In the genomic region with DNA sequence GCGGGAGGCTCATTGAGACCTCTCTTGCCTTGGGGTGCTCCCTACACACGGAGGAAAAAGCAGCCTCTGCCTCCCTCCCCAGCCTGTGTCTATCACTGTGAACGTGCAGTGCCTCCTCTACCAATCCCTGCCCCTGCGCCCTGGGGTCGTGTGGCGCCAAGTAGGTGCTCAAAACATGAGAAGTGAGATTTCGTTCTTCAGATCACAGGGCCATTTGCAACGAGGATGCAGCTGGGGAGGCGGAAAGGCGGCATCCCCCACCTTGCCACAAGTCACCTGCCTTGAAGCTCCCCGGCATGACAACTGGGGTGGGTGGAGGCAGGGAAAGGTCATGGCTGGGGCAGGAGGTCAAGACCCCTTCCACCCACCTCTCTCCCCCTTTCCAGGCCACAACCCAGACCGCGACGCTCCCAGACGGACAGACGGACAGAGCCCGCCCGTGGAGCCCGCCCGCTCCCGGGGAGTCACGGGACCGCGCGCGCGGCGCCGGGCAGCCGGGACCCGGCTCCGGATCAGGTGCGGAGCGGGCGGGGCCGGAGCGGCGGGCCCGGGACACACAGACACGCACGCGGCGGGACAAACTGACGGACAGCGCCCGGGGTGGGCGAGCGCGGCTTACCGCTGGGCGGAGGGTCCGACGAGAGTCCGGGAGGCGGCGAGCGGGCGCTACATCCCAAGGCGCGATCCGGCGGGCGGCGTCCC, we compare ENCODE assay signal across 8 cellular contexts. TPM values are rescaled to one million over a fixed set of nuclear protein-coding genes. Genes with fewer than 3 reads are reported as not detected.
DNase-seq lines count a peak whose midpoint lies in the region; ATAC-seq and TF ChIP-seq lines count a peak whose summit lies in the region.

No MANE protein-coding gene starts in this region.

- no peaks in the 10 kb centered on the region for H3K36me3 ChIP-seq in sigmoid colon

- 2 to 5% methylated on average over 64 of the region's 64 CpGs for WGBS in sigmoid colon, 2 donors

- TF ChIP-seq CTCF in GM10266 (IDR thresholded peaks at IDR 0.05; ENCODE audit: control insufficient read depth, insufficient read depth, low read depth, missing control alignments) (no peak), sigmoid colon (IDR thresholded peaks at IDR 0.05) (no peak)

- TF ChIP-seq POLR2A in sigmoid colon (IDR thresholded peaks at IDR 0.05) = no peak

- peaks cover 5% of the 10 kb centered on the region for H3K36me3 Mint-ChIP-seq in T-cell

- DNase-seq in GM10266 (ENCODE audit: extremely low spot score) (peak; percentile 73), T-cell (peak in 19 of 34 experiments; percentile 3 to 39 (median 16)), germinal center (ENCODE audit: low spot score) (peak; percentile 33), sigmoid colon (no peak), T1000 (lab: John Stamatoyannopoulos, UW) (no peak), NCI-H2107 (lab: John Stamatoyannopoulos, UW) (no peak)
- DNase-seq in NK-92 treated with Interleukin-12 subunit alpha and Interleukin-12 subunit beta, amount 100 ng/mL, for 24 hours (lab: John Stamatoyannopoulos, UW) = no peak

- peak overlapping the region in 3 of 4 donors; percentile 33 to 56 (median 52) for H3K4me3 ChIP-seq in sigmoid colon

- no peaks in the 10 kb centered on the region for H3K9me3 ChIP-seq in sigmoid colon

- CTCF ChIA-PET in T-cell (lab: Charles Lee) = no interaction called here

- ATAC-seq in T-cell (replicated peaks in 1 of 4) (peak; percentile 33 to 65 (median 44)), GM21515 (IDR thresholded peaks at IDR 0.05; ENCODE audit: unreplicated experiment) (no peak)

- H3K27ac Mint-ChIP-seq in T-cell = no peak overlapping the region

- H3K4me3 Mint-ChIP-seq in T-cell = peak overlapping the region; percentile 77 to 82 (median 78)

- peaks cover 13 to 18% (median 15%) of the 10 kb centered on the region in 3 donors for H3K4me1 Mint-ChIP-seq in T-cell

- H3K27ac ChIP-seq in sigmoid colon = no peak overlapping the region

- H3K4me1 ChIP-seq in sigmoid colon = peaks cover 0 to 26% (median 25%) of the 10 kb centered on the region in 4 donors

- H3K27me3 Mint-ChIP-seq in T-cell = peaks cover 48 to 76% of the 10 kb centered on the region in 2 donors

- intact Hi-C loops in sigmoid colon (cut with DNase I) = no loop called here

- H3K9me3 Mint-ChIP-seq in T-cell = no peaks in the 10 kb centered on the region

- TF ChIP-seq EP300 in sigmoid colon (IDR thresholded peaks at IDR 0.05) = no peak

- H3K27me3 ChIP-seq in sigmoid colon = peaks cover 31 to 87% (median 57%) of the 10 kb centered on the region in 3 donors

- POLR2A ChIA-PET in T-cell (lab: Charles Lee) = no interaction called here

RNA-seq across cellular contexts. Expression of a gene that starts 0.5 kb away (rescaled TPM):
- not detected for total RNA-seq in T-cell
- not detected for total RNA-seq in sigmoid colon
- under 1 TPM in 1 of 3 donors, not detected in 2; 0.03 TPM for polyA plus RNA-seq in sigmoid colon

RNA-seq across cellular contexts. Expression of a gene that starts 13.4 kb away (rescaled TPM):
- total RNA-seq in T-cell (under 1 TPM in 3 of 5 donors, not detected in 2; 0.20 to 0.29 (median 0.25) TPM), sigmoid colon (1 to 10 TPM; 2.5 to 5.5 (median 2.9) TPM)
- polyA plus RNA-seq in sigmoid colon = 10 to 100 TPM in 2 of 3 donors, 1 to 10 TPM in 1; 7.4 to 14.3 (median 10.2) TPM

RNA-seq across cellular contexts. Expression of a gene that starts 51.6 kb away (rescaled TPM):
- total RNA-seq in T-cell (100 to 1,000 TPM; 589 to 907 (median 850) TPM), sigmoid colon (100 to 1,000 TPM; 504 to 630 (median 591) TPM)
- 100 to 1,000 TPM in 1 of 3 donors, 10 to 100 TPM in 2; 54.7 to 175 (median 62.0) TPM for polyA plus RNA-seq in sigmoid colon

Comparison
In these comparisons a context has a peak if more than half of its experiments do, and no peak if none do; other contexts are left out.
1. DNase-seq: peak in GM10266 (single experiment), T-cell (19 of 34) and germinal center (single experiment); none in sigmoid colon (single experiment), T1000 (single experiment), NCI-H2107 (single experiment) and NK-92 treated with Interleukin-12 subunit alpha and Interleukin-12 subunit beta, amount 100 ng/mL, for 24 hours (single experiment).